10 cellular contexts compared by ENCODE assay signal in the genomic region with DNA sequence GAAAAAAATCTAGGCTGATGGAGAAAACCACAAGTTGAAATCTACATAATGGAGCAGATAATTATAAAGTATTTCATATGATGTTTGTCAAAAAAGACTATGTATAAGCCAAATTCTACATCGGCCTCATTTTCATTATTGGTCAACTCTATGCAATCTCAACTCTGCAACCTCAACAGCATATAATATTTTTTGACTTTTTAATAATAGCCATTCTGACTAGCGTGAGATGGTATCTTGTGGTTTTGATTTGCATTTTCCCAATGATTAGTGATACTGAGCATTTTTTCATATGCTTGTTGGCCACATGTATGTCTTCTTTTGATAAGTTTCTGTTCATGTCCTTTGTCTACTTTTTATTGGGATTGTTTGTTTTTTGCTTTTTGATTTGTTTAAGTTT.
"Had no signal": no experiment of that assay in that cellular context is flagged by ENCODE, and none has a peak within 500 bp of the region (broad histone marks: within the 10 kb centered on the region; RNA-seq: fewer than 3 reads in every experiment).

No MANE protein-coding gene starts in this region.

- H3K4me2 ChIP-seq: GM23338 had no signal

- H3K9ac ChIP-seq: GM23248 had no signal

- DNase-seq: GM23248, GOT3, H7, H9, HFFc6 had no signal

- H3K36me3 ChIP-seq: HAP-1 had no signal

- FAIRE-seq: H1, H54 had no signal

- H3K4me1 ChIP-seq: HAP-1 had no signal

- H3K4me3 ChIP-seq: GM23248, GM23338, HAP-1 had no signal

- H3K27ac ChIP-seq: GM23248 had no signal

- H3K9me3 ChIP-seq: HAP-1 had no signal

- ATAC-seq: GM23338, HCT116 had no signal

- H2AFZ ChIP-seq: GM23248, GM23338 had no signal
